In genomic region chr3:43289401-43289800, GRCh38 we compare ENCODE assay signal across 8 cellular contexts. TPM values are rescaled to one million over a fixed set of nuclear protein-coding genes. Genes with fewer than 3 reads are reported as not detected.
DNase-seq lines count a peak whose midpoint lies in the region; TF ChIP-seq lines count a peak whose summit lies in the region.

No MANE protein-coding gene starts in this region.

- TF ChIP-seq CTCF in PC-9 (conservative IDR thresholded peaks at IDR 0.05) (no peak), parathyroid adenoma (IDR thresholded peaks at IDR 0.05) (no peak)

- H3K36me3 Mint-ChIP-seq in CD4-positive, alpha-beta memory T cell, result peaks cover 18 to 48% of the 10 kb centered on the region in 2 donors

- peak overlapping the region; percentile 78 for H3K27ac ChIP-seq in CD4-positive, alpha-beta memory T cell (ENCODE audit: low read depth, low read length)
- no peak overlapping the region for H3K27ac ChIP-seq in PC-9
- peak overlapping the region; percentile 17 to 56 for H3K27ac ChIP-seq in esophagus (ENCODE audit: low read depth in 2 of 2, low read length in 1 of 2)
- peak overlapping the region; percentile 13 for H3K27ac ChIP-seq in parathyroid adenoma

- H2AFZ ChIP-seq in PC-9 (no peak overlapping the region), parathyroid adenoma (no peak overlapping the region)

- CTCF ChIA-PET in CD4-positive, alpha-beta memory T cell (lab: Charles Lee; ENCODE audit: partially characterized antibody), result interaction anchor here (1.0 to 3.9 kb wide), 5 partner anchors 58 to 328 kb away, joined by 3 to 11 read pairs (median 4); no protein-coding TSS in a partner anchor
- CTCF ChIA-PET in PC-9 (lab: Charles Lee), result no interaction called here

- H3K79me2 ChIP-seq in PC-9 (ENCODE audit: low read depth), result peaks cover 75% of the 10 kb centered on the region
- peaks cover 56% of the 10 kb centered on the region for H3K79me2 ChIP-seq in parathyroid adenoma

- peak overlapping the region; percentile 94 to 100 (median 98) for H3K4me3 Mint-ChIP-seq in CD4-positive, alpha-beta memory T cell

- H3K9me3 Mint-ChIP-seq in CD4-positive, alpha-beta memory T cell, result peaks cover 0 to 2% (median 0%) of the 10 kb centered on the region in 8 donors

- H3K9ac ChIP-seq in parathyroid adenoma, result no peak overlapping the region

- BruUV-seq in PC-9 (replicated peaks; lab: Mats Ljungman, UMichigan), result no TSS peak

- POLR2A ChIA-PET in CD4-positive, alpha-beta memory T cell (lab: Charles Lee; ENCODE audit: partially characterized antibody), result interaction anchor here (1.1 to 4.6 kb wide), 9 partner anchors 7 to 127 kb away, joined by 3 to 29 read pairs (median 7); no protein-coding TSS in a partner anchor
- POLR2A ChIA-PET in PC-9 (lab: Charles Lee; ENCODE audit: unreplicated experiment), result no interaction called here

- H4K20me1 ChIP-seq in PC-9 (ENCODE audit: insufficient read depth), result peaks cover 14% of the 10 kb centered on the region; the same call in 1 of the 2 replicates

- peaks cover 63% of the 10 kb centered on the region for H3K4me1 ChIP-seq in CD4-positive, alpha-beta memory T cell (ENCODE audit: insufficient read depth, low read length)
- H3K4me1 ChIP-seq in PC-9 (replicated peaks; ENCODE audit: insufficient read depth) (peaks cover 46% of the 10 kb centered on the region), esophagus (ENCODE audit: control insufficient read depth in 2 of 2, insufficient read depth in 2 of 2, low read length in 1 of 2) (peaks cover 0 to 5% of the 10 kb centered on the region in 2 donors), parathyroid adenoma (peaks cover 15% of the 10 kb centered on the region)

- DNase-seq in CD4-positive, alpha-beta memory T cell, result no peak
- DNase-seq in PC-9, result no peak
- DNase-seq in iPS-NIHi11 (ENCODE audit: low spot score), result no peak
- DNase-seq in DMS53 (lab: John Stamatoyannopoulos, UW), result no peak
- no peak for DNase-seq in ecto neural progenitor cell (ENCODE audit: low spot score)
- DNase-seq in GM19240 (ENCODE audit: insufficient read length, low spot score), result no peak

- peak overlapping the region; percentile 98 for H3K4me2 ChIP-seq in PC-9
- peak overlapping the region; percentile 80 for H3K4me2 ChIP-seq in parathyroid adenoma (ENCODE audit: low read length)

- H3K9me3 ChIP-seq in CD4-positive, alpha-beta memory T cell (ENCODE audit: control insufficient read depth in 1 of 2, low read length in 2 of 2), result no peaks in the 10 kb centered on the region
- H3K9me3 ChIP-seq in PC-9 (ENCODE audit: insufficient read depth, low read depth), result no peaks in the 10 kb centered on the region
- no peaks in the 10 kb centered on the region for H3K9me3 ChIP-seq in esophagus (ENCODE audit: control insufficient read depth in 2 of 2, insufficient read depth in 1 of 2, low read depth in 1 of 2, low read length in 1 of 2)
- no peaks in the 10 kb centered on the region for H3K9me3 ChIP-seq in parathyroid adenoma (ENCODE audit: control insufficient read depth, low read length)

- peak overlapping the region; percentile 94 to 100 (median 97) for H3K27ac Mint-ChIP-seq in CD4-positive, alpha-beta memory T cell

- H3K4me1 Mint-ChIP-seq in CD4-positive, alpha-beta memory T cell, result peaks cover 48 to 78% (median 57%) of the 10 kb centered on the region in 4 donors

- 49 to 58% methylated on average over 2 of the region's 2 CpGs for WGBS in esophagus, 2 donors

- peaks cover 0 to 2% of the 10 kb centered on the region in 2 donors for H3K27me3 Mint-ChIP-seq in CD4-positive, alpha-beta memory T cell

- peak overlapping the region; percentile 37 to 84 for H3K4me3 ChIP-seq in CD4-positive, alpha-beta memory T cell (ENCODE audit: low read length in 2 of 2)
- H3K4me3 ChIP-seq in PC-9, result no peak overlapping the region
- H3K4me3 ChIP-seq in esophagus (ENCODE audit: low read depth in 1 of 2, low read length in 2 of 2), result peak overlapping the region in 1 of 2 donors; percentile 39
- peak overlapping the region; percentile 77 for H3K4me3 ChIP-seq in parathyroid adenoma (ENCODE audit: low read depth, low read length)

- H3F3A ChIP-seq in PC-9 (ENCODE audit: insufficient read depth, low read depth), result no peaks in the 10 kb centered on the region

- intact Hi-C loops in CD4-positive, alpha-beta memory T cell (cut with micrococcal nuclease), result loop anchor here (5.0 to 10.0 kb wide), 2 partner anchors 95 to 403 kb away; partner anchors contain the start of gene ABHD5
- intact Hi-C loops in PC-9 (cut with micrococcal nuclease; ENCODE audit: unreplicated experiment), result no loop called here

- H3K36me3 ChIP-seq in CD4-positive, alpha-beta memory T cell (ENCODE audit: insufficient read depth, low read length), result no peaks in the 10 kb centered on the region
- H3K36me3 ChIP-seq in PC-9 (ENCODE audit: low read depth), result 0 out of 2 replicates have a peak, but pooled peaks cover 6% of the 10 kb centered on the region
- H3K36me3 ChIP-seq in esophagus (ENCODE audit: control insufficient read depth in 2 of 2, insufficient read depth in 2 of 2, low read length in 1 of 2), result no peaks in the 10 kb centered on the region
- no peaks in the 10 kb centered on the region for H3K36me3 ChIP-seq in parathyroid adenoma (ENCODE audit: control insufficient read depth, insufficient read depth, low read length)

- no peaks in the 10 kb centered on the region for H3K9me2 ChIP-seq in PC-9 (ENCODE audit: insufficient read depth)

- H3K27me3 ChIP-seq in CD4-positive, alpha-beta memory T cell (ENCODE audit: insufficient read depth, low read length), result no peaks in the 10 kb centered on the region
- no peaks in the 10 kb centered on the region for H3K27me3 ChIP-seq in PC-9 (ENCODE audit: insufficient read depth, low read depth)
- H3K27me3 ChIP-seq in esophagus (ENCODE audit: control insufficient read depth in 1 of 2, insufficient read depth in 2 of 2, low read length in 2 of 2), result no peaks in the 10 kb centered on the region
- H3K27me3 ChIP-seq in parathyroid adenoma (ENCODE audit: control insufficient read depth, insufficient read depth, low read length), result no peaks in the 10 kb centered on the region

RNA-seq across cellular contexts. Expression of gene SNRK, which starts 3.1 kb away (rescaled TPM):
- 100 to 1,000 TPM; 104 to 108 TPM for total RNA-seq in CD4-positive, alpha-beta memory T cell
- 10 to 100 TPM; 39.8 to 50.5 TPM for polyA plus RNA-seq in CD4-positive, alpha-beta memory T cell
- total RNA-seq in PC-9 (2021), result 14.3 and 14.4 TPM in 2 replicates
- polyA plus RNA-seq in esophagus, result 10 to 100 TPM; 11.1 to 11.3 TPM
